8 cellular contexts compared by ENCODE assay signal in genomic region chr2:163348843-163349395, GRCh38.
DNase-seq lines count a peak whose midpoint lies in the region; ATAC-seq and TF ChIP-seq lines count a peak whose summit lies in the region.
"Had no signal": no experiment of that assay in that cellular context is flagged by ENCODE, and none has a peak within 500 bp of the region (broad histone marks: within the 10 kb centered on the region; RNA-seq: fewer than 3 reads in every experiment).

No MANE protein-coding gene starts in this region.

- H3K79me2 ChIP-seq in Karpas-422 (ENCODE audit: low read length), result no peaks in the 10 kb centered on the region

- no peak overlapping the region for H3K4me3 ChIP-seq in Karpas-422 (ENCODE audit: low read length)

- H3K27me3 Mint-ChIP-seq in brain, result peaks cover 9% of the 10 kb centered on the region
- H3K27me3 Mint-ChIP-seq in type B pancreatic cell, result no peaks in the 10 kb centered on the region
- H3K27me3 Mint-ChIP-seq in activated T-cell treated with anti-CD3 and anti-CD28 coated beads, Interleukin-2, amount 50 U/mL, for 24 hours, result peaks cover 10% of the 10 kb centered on the region

- no peaks in the 10 kb centered on the region for H3K27me3 ChIP-seq in Karpas-422 (ENCODE audit: low read length)

- ATAC-seq in left lobe of liver, result peak; percentile 58

- H3K9me3 Mint-ChIP-seq in brain (peaks cover 0 to 8% (median 0%) of the 10 kb centered on the region in 5 experiments), type B pancreatic cell (peaks cover 5% of the 10 kb centered on the region)
- no peaks in the 10 kb centered on the region for H3K9me3 Mint-ChIP-seq in activated T-cell treated with anti-CD3 and anti-CD28 coated beads, Interleukin-2, amount 50 U/mL, for 24 hours

- H3K9ac ChIP-seq in Karpas-422 (ENCODE audit: low read length), result no peak overlapping the region

- no peak overlapping the region for H2AFZ ChIP-seq in Karpas-422 (ENCODE audit: low read length)

- H3K9me3 ChIP-seq in Karpas-422 (ENCODE audit: low read length), result no peaks in the 10 kb centered on the region
- H3K9me3 ChIP-seq: neutrophil had no signal

- H3K4me1 Mint-ChIP-seq in brain (peaks cover 41% of the 10 kb centered on the region), type B pancreatic cell (ENCODE audit: unreplicated experiment) (peaks cover 27% of the 10 kb centered on the region)
- no peaks in the 10 kb centered on the region for H3K4me1 Mint-ChIP-seq in activated T-cell treated with anti-CD3 and anti-CD28 coated beads, Interleukin-2, amount 50 U/mL, for 24 hours (ENCODE audit: low read depth)

- H3K4me2 ChIP-seq in Karpas-422 (ENCODE audit: low read depth, low read length, poor library complexity, severe bottlenecking), result no peak overlapping the region

- H3K27ac Mint-ChIP-seq in brain, result peak overlapping the region in 3 of 5 experiments; percentile 64 to 94 (median 92)
- H3K27ac Mint-ChIP-seq in type B pancreatic cell, result peak overlapping the region; percentile 87
- no peak overlapping the region for H3K27ac Mint-ChIP-seq in activated T-cell treated with anti-CD3 and anti-CD28 coated beads, Interleukin-2, amount 50 U/mL, for 24 hours

- no peaks in the 10 kb centered on the region for H3K36me3 Mint-ChIP-seq in brain
- H3K36me3 Mint-ChIP-seq in type B pancreatic cell, result no peaks in the 10 kb centered on the region
- no peaks in the 10 kb centered on the region for H3K36me3 Mint-ChIP-seq in activated T-cell treated with anti-CD3 and anti-CD28 coated beads, Interleukin-2, amount 50 U/mL, for 24 hours (ENCODE audit: low read depth)

- H3K36me3 ChIP-seq in Karpas-422 (ENCODE audit: insufficient read depth, low read length), result no peaks in the 10 kb centered on the region
- H3K36me3 ChIP-seq: neutrophil had no signal

- H4K20me1 ChIP-seq in Karpas-422 (ENCODE audit: insufficient read depth, low read depth, low read length), result no peaks in the 10 kb centered on the region

- H3K4me1 ChIP-seq in Karpas-422 (ENCODE audit: low read length), result no peaks in the 10 kb centered on the region

- no peak overlapping the region for H3K27ac ChIP-seq in Karpas-422 (ENCODE audit: low read length)
- H3K27ac ChIP-seq: neutrophil had no signal

- TF ChIP-seq CTCF in brain (conservative IDR thresholded peaks at IDR 0.05) (no peak), type B pancreatic cell (conservative IDR thresholded peaks at IDR 0.05) (no peak)

- no peaks in the 10 kb centered on the region for H3K9me2 ChIP-seq in Karpas-422 (replicated peaks; ENCODE audit: insufficient read depth, low read length)

- H3K4me3 Mint-ChIP-seq in brain (peak overlapping the region in 4 of 5 experiments; percentile 72 to 84 (median 78)), type B pancreatic cell (peak overlapping the region; percentile 88)
- no peak overlapping the region for H3K4me3 Mint-ChIP-seq in activated T-cell treated with anti-CD3 and anti-CD28 coated beads, Interleukin-2, amount 50 U/mL, for 24 hours

- peak; percentile 41 for DNase-seq in Karpas-422
- no peak for DNase-seq in left lobe of liver (ENCODE audit: low spot score)
- DNase-seq in type B pancreatic cell (ENCODE audit: extremely low spot score, unreplicated experiment), result no peak
- no peak for DNase-seq in activated naive CD4-positive, alpha-beta T cell treated with anti-CD3 and anti-CD28 coated beads, Interleukin-2, amount 50 U/mL, for 16 hours
- DNase-seq in NCI-H82 (lab: John Stamatoyannopoulos, UW), result no peak
- DNase-seq in activated T-cell treated with anti-CD3 and anti-CD28 coated beads, Interleukin-2, amount 50 U/mL, for 24 hours, result no peak
